ENCODE assay signal across 23 cellular contexts in the genomic region with DNA sequence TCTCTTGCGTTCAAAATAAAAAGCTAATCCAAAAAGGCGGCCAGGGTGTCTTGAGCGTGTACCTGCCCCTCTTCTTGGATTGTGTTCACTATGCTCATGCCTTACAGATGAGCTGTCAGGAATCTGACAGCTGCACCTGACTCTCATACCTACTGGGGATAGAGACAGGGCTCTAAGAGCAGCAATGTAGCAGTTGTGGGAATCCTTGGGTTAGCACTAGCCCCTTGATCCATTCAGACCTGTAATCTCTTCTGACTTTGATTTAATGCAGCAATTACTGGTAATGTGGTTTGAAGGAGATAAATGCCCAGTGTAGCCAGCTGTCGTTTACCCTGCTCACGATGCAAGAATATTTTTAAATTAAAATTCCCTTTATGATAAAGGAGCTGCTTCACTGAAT.
A peak's percentile ranks its signal among the peaks of the same experiment; 100 is the strongest.
DNase-seq lines count a peak whose midpoint lies in the region; ATAC-seq and TF ChIP-seq lines count a peak whose summit lies in the region.
"Had no signal": no experiment of that assay in that cellular context is flagged by ENCODE, and none has a peak within 500 bp of the region (broad histone marks: within the 10 kb centered on the region; RNA-seq: fewer than 3 reads in every experiment).

No MANE protein-coding gene starts in this region.

- H3K4me1 ChIP-seq in foreskin keratinocyte (peaks cover 3% of the 10 kb centered on the region), gastrocnemius medialis (peaks cover 70 to 81% of the 10 kb centered on the region in 2 donors)
- H3K4me1 ChIP-seq: spleen had no signal

- DNase-seq in NCI-H146 (lab: John Stamatoyannopoulos, UW) (peak; percentile 1), NCI-H146 treated with DMSO at 0.1 percent for 48 hours (lab: John Stamatoyannopoulos, UW; ENCODE audit: unreplicated experiment) (no peak), NCI-H82 treated with DMSO at 0.1 percent for 48 hours (lab: John Stamatoyannopoulos, UW; ENCODE audit: unreplicated experiment) (peak; percentile 93), foreskin keratinocyte (peak in 1 of 2 donors; percentile 40), gastrocnemius medialis (peak in 1 of 2 donors; percentile 44), substantia nigra (lab: John Stamatoyannopoulos, UW) (no peak), GM10266 (ENCODE audit: extremely low spot score) (no peak)
- DNase-seq: activated CD4-positive, alpha-beta T cell treated with anti-CD3 and anti-CD28 coated beads for 1 hour; activated CD8-positive, alpha-beta memory T cell treated with anti-CD3 and anti-CD28 coated beads for 24 hours; activated naive CD4-positive, alpha-beta T cell treated with anti-CD3 and anti-CD28 coated beads, Interleukin-2, amount 10 ng/mL, durations not matched to agents 7 days and 5 days; activated T-cell treated with anti-CD3 and anti-CD28 coated beads, Interleukin-2, amount 50 U/mL, for 48 hours; Calu3; GM23248; mammary epithelial cell; NCI-H1092; posterior cingulate gyrus; spleen; stimulated activated CD4-positive, alpha-beta T cell treated with anti-CD3 and anti-CD28 coated beads, Interleukin-4, amount 100 ng/mL, for 4 hours had no signal

- in situ Hi-C loops in gastrocnemius medialis (cut with MboI; ENCODE audit: low sequenced_read_pairs in 4 of 4) = no loop called here

- H3K27me3 ChIP-seq in foreskin keratinocyte (no peaks in the 10 kb centered on the region), gastrocnemius medialis (no peaks in the 10 kb centered on the region)
- H3K27me3 ChIP-seq: BLaER1, hepatocyte, SJCRH30, spleen had no signal

- peak overlapping the region in 1 of 4 donors; percentile 4 for H3K4me3 ChIP-seq in gastrocnemius medialis
- H3K4me3 ChIP-seq: BLaER1, GM23248, hepatocyte, SJCRH30, spleen had no signal

- TF ChIP-seq POLR2A in gastrocnemius medialis (IDR thresholded peaks at IDR 0.05) = no peak

- intact Hi-C loops in gastrocnemius medialis (cut with DNase I; ENCODE audit: low total_unique reads) = no loop called here

- TF ChIP-seq CTCF in foreskin keratinocyte (conservative IDR thresholded peaks at IDR 0.05) (no peak), gastrocnemius medialis (IDR thresholded peaks at IDR 0.05 in 4 of 5, conservative IDR thresholded peaks at IDR 0.05 in 1 of 5) (no peak), GM10266 (IDR thresholded peaks at IDR 0.05; ENCODE audit: control insufficient read depth, insufficient read depth, low read depth, missing control alignments) (no peak)

- H3K27ac ChIP-seq in foreskin keratinocyte (no peak overlapping the region), gastrocnemius medialis (peak overlapping the region; percentile 80 to 90 (median 86)), substantia nigra (ENCODE audit: low read depth, low read length, poor library complexity, severe bottlenecking) (no peak overlapping the region)
- H3K27ac ChIP-seq: BLaER1, GM23248, hepatocyte, SJCRH30, spleen had no signal

- H3K36me3 ChIP-seq in gastrocnemius medialis = no peaks in the 10 kb centered on the region
- H3K36me3 ChIP-seq: BLaER1, SJCRH30, spleen had no signal

- no peaks in the 10 kb centered on the region for H3K9me3 ChIP-seq in gastrocnemius medialis
- H3K9me3 ChIP-seq: BLaER1, SJCRH30, spleen had no signal

- ATAC-seq in foreskin keratinocyte = peak; percentile 61
- peak; percentile 78 to 94 for ATAC-seq in gastrocnemius medialis
- no peak for ATAC-seq in GM18867 (IDR thresholded peaks at IDR 0.05; ENCODE audit: unreplicated experiment)
- ATAC-seq: natural killer cell treated with Interleukin-12 subunit alpha and Interleukin-12 subunit beta and Interleukin-15 and Interleukin-18, amount 100 ng/mL, for 72 hours had no signal

Comparison
In these comparisons a context has a peak if more than half of its experiments do, and no peak if none do; other contexts are left out.
1. DNase-seq: peak in NCI-H146 (single experiment) and NCI-H82 treated with DMSO at 0.1 percent for 48 hours (single experiment); none in NCI-H146 treated with DMSO at 0.1 percent for 48 hours (single experiment), substantia nigra (0 of 49) and GM10266 (single experiment).
2. H3K27ac ChIP-seq: peak in gastrocnemius medialis (4 of 4); none in foreskin keratinocyte (single experiment) and substantia nigra (single experiment).